ENCODE assay signal across 16 cellular contexts in genomic region chr21:46111193-46111571, GRCh38. TPM values are rescaled to one million over a fixed set of nuclear protein-coding genes. Genes with fewer than 3 reads are reported as not detected.
DNase-seq lines count a peak whose midpoint lies in the region; ATAC-seq and TF ChIP-seq lines count a peak whose summit lies in the region.
"Had no signal": no experiment of that assay in that cellular context is flagged by ENCODE, and none has a peak within 500 bp of the region (broad histone marks: within the 10 kb centered on the region; RNA-seq: fewer than 3 reads in every experiment).

No MANE protein-coding gene starts in this region.

- ATAC-seq in upper lobe of right lung, result no peak

- H3K4me1 Mint-ChIP-seq in neural progenitor cell (peaks cover 2% of the 10 kb centered on the region), chondrocyte (ENCODE audit: low read depth) (peaks cover 12% of the 10 kb centered on the region)

- H3K4me2 ChIP-seq in neural progenitor cell, result no peak overlapping the region

- H3K36me3 ChIP-seq in esophagus muscularis mucosa (peaks cover 42 to 64% (median 50%) of the 10 kb centered on the region in 4 donors), neural progenitor cell (no peaks in the 10 kb centered on the region), upper lobe of right lung (peaks cover 6% of the 10 kb centered on the region)

- WGBS in esophagus muscularis mucosa, result 86% methylated on average over 11 of the region's 12 CpGs

- H3K9me3 Mint-ChIP-seq in neural progenitor cell (peaks cover 23% of the 10 kb centered on the region), chondrocyte (ENCODE audit: low read depth) (no peaks in the 10 kb centered on the region)

- H3K36me3 Mint-ChIP-seq in neural progenitor cell (peaks cover 11% of the 10 kb centered on the region), chondrocyte (ENCODE audit: low read depth) (peaks cover 35% of the 10 kb centered on the region)

- H3F3A ChIP-seq in neural progenitor cell (ENCODE audit: low read depth), result peaks cover 5% of the 10 kb centered on the region

- no peaks in the 10 kb centered on the region for H3K79me2 ChIP-seq in neural progenitor cell (ENCODE audit: low read depth)

- intact Hi-C loops in esophagus muscularis mucosa (cut with DNase I) (no loop called here), upper lobe of right lung (cut with DNase I) (no loop called here)

- H3K9me3 ChIP-seq in esophagus muscularis mucosa (peaks cover 0 to 12% (median 0%) of the 10 kb centered on the region in 4 donors), neural progenitor cell (ENCODE audit: low read depth) (no peaks in the 10 kb centered on the region), upper lobe of right lung (peaks cover 5% of the 10 kb centered on the region)

- no peaks in the 10 kb centered on the region for H4K20me1 ChIP-seq in neural progenitor cell (ENCODE audit: low read depth)

- TF ChIP-seq POLR2A in esophagus muscularis mucosa (IDR thresholded peaks at IDR 0.05; ENCODE audit: low read depth), result no peak

- H3K27me3 ChIP-seq in esophagus muscularis mucosa (no peaks in the 10 kb centered on the region), neural progenitor cell (no peaks in the 10 kb centered on the region), upper lobe of right lung (no peaks in the 10 kb centered on the region)
- H3K27me3 ChIP-seq: cardiac muscle cell had no signal

- H3K27ac ChIP-seq in esophagus muscularis mucosa (replicated peaks in 1 of 4) (peak overlapping the region; percentile 60 to 72 (median 66)), neural progenitor cell (no peak overlapping the region), upper lobe of right lung (no peak overlapping the region)
- H3K27ac ChIP-seq: SK-N-MC had no signal

- H3K4me1 ChIP-seq in esophagus muscularis mucosa (peaks cover 24 to 40% (median 34%) of the 10 kb centered on the region in 4 donors), neural progenitor cell (no peaks in the 10 kb centered on the region), upper lobe of right lung (peaks cover 5% of the 10 kb centered on the region)

- H3K4me3 Mint-ChIP-seq in neural progenitor cell (peak overlapping the region; percentile 41), chondrocyte (ENCODE audit: unreplicated experiment) (no peak overlapping the region)
- H3K4me3 Mint-ChIP-seq: activated naive CD8-positive, alpha-beta T cell had no signal

- H3K27me3 Mint-ChIP-seq in neural progenitor cell (ENCODE audit: insufficient read depth, low read depth), result no peaks in the 10 kb centered on the region
- no peaks in the 10 kb centered on the region for H3K27me3 Mint-ChIP-seq in chondrocyte (ENCODE audit: low read depth)
- H3K27me3 Mint-ChIP-seq: activated naive CD8-positive, alpha-beta T cell had no signal

- H3K4me3 ChIP-seq in esophagus muscularis mucosa (no peak overlapping the region), neural progenitor cell (no peak overlapping the region), upper lobe of right lung (no peak overlapping the region)
- H3K4me3 ChIP-seq: cardiac muscle cell, SK-N-MC had no signal

- H3K27ac Mint-ChIP-seq in neural progenitor cell (no peak overlapping the region), chondrocyte (ENCODE audit: unreplicated experiment) (no peak overlapping the region)
- H3K27ac Mint-ChIP-seq: activated naive CD8-positive, alpha-beta T cell had no signal

- no peak overlapping the region for H3K9ac ChIP-seq in neural progenitor cell

- TF ChIP-seq CTCF in esophagus muscularis mucosa (IDR thresholded peaks at IDR 0.05) (no peak), neural progenitor cell (IDR thresholded peaks at IDR 0.05) (no peak), upper lobe of right lung (IDR thresholded peaks at IDR 0.05) (no peak), chondrocyte (IDR thresholded peaks at IDR 0.05) (no peak)

- peak; percentile 2 for DNase-seq in activated gamma-delta T cell treated with Interleukin-2 at 50 U/mL for 16 hours
- DNase-seq in activated gamma-delta T cell (lab: John Stamatoyannopoulos, UW), result no peak
- no peak for DNase-seq in esophagus muscularis mucosa (ENCODE audit: extremely low spot score)
- DNase-seq in neural progenitor cell (ENCODE audit: low spot score), result no peak
- DNase-seq in upper lobe of right lung, result peak; percentile 57
- no peak for DNase-seq in COLO668 (lab: John Stamatoyannopoulos, UW; ENCODE audit: unreplicated experiment)
- DNase-seq in chondrocyte (ENCODE audit: low spot score), result no peak
- DNase-seq in SHP77 treated with DMSO at 0.1 percent for 48 hours (lab: John Stamatoyannopoulos, UW), result no peak
- DNase-seq: GF-D8, Karpas-422, NCI-H1417 treated with DMSO at 0.1 percent for 48 hours, NCI-H446, occipital lobe had no signal

- no peak overlapping the region for H2AFZ ChIP-seq in neural progenitor cell (replicated peaks)

- TF ChIP-seq EP300 in esophagus muscularis mucosa (IDR thresholded peaks at IDR 0.05), result no peak

RNA-seq across cellular contexts. Expression of gene COL6A2, which starts 13.3 kb away (rescaled TPM):
- total RNA-seq in esophagus muscularis mucosa, result 1,000 to 10,000 TPM in 2 of 4 donors, 100 to 1,000 TPM in 2; 942 to 1,525 (median 1,202) TPM
- total RNA-seq in neural progenitor cell (ENCODE audit: low replicate concordance), result 5.2 and 22.8 TPM in 2 replicates
- total RNA-seq in upper lobe of right lung, result 269 TPM
- 1,314 to 1,671 TPM (median 1,646 TPM) in 3 replicates for total RNA-seq in chondrocyte

RNA-seq across cellular contexts. Expression of gene FTCD, which starts 44.2 kb away (rescaled TPM):
- total RNA-seq in esophagus muscularis mucosa, result 1 to 10 TPM in 2 of 4 donors, under 1 TPM in 1, not detected in 1; 0.26 to 2.5 (median 1.2) TPM
- total RNA-seq in neural progenitor cell (ENCODE audit: low replicate concordance), result 0.96 TPM in 1 of 2 replicates, not detected in the other
- 0.46 TPM for total RNA-seq in upper lobe of right lung
- 1.7 to 4.1 TPM (median 1.7 TPM) in 3 replicates for total RNA-seq in chondrocyte
- total RNA-seq: occipital lobe had no signal

Comparison
In these comparisons a context has a peak if more than half of its experiments do, and no peak if none do; other contexts are left out.
1. DNase-seq: peak in activated gamma-delta T cell treated with Interleukin-2 at 50 U/mL for 16 hours (single experiment) and upper lobe of right lung (single experiment); none in activated gamma-delta T cell (single experiment), esophagus muscularis mucosa (single experiment), neural progenitor cell (single experiment), COLO668 (single experiment), chondrocyte (single experiment) and SHP77 treated with DMSO at 0.1 percent for 48 hours (single experiment).
2. H3K27ac ChIP-seq: peak in esophagus muscularis mucosa (4 of 4); none in neural progenitor cell (single experiment) and upper lobe of right lung (single experiment).
3. RNA of gene COL6A2, which starts 13.3 kb away (total RNA-seq): 1,314 to 1,671 TPM in chondrocyte, 942 to 1,525 TPM in esophagus muscularis mucosa and 269 TPM in upper lobe of right lung (single experiment); 5.2 to 22.8 TPM in neural progenitor cell; every median in the first group is over 10 times any median in the second.